Comparison of ENCODE assay signal across 10 cellular contexts in genomic region chr2:226873051-226873620, GRCh38. TPM values are rescaled to one million over a fixed set of nuclear protein-coding genes. Genes with fewer than 3 reads are reported as not detected.
DNase-seq lines count a peak whose midpoint lies in the region; ATAC-seq, FAIRE-seq and TF ChIP-seq lines count a peak whose summit lies in the region.
"Had no signal": no experiment of that assay in that cellular context is flagged by ENCODE, and none has a peak within 500 bp of the region (broad histone marks: within the 10 kb centered on the region; RNA-seq: fewer than 3 reads in every experiment).

No MANE protein-coding gene starts in this region.

- H3K27ac ChIP-seq in gastroesophageal sphincter = no peak overlapping the region

- ATAC-seq in GM21529 (IDR thresholded peaks at IDR 0.05; ENCODE audit: unreplicated experiment) (peak; percentile 72), HG03565 (IDR thresholded peaks at IDR 0.05; ENCODE audit: unreplicated experiment) (peak; percentile 53), gastroesophageal sphincter (no peak)

- H3K4me1 ChIP-seq in gastroesophageal sphincter = no peaks in the 10 kb centered on the region

- H3K9me3 ChIP-seq in gastroesophageal sphincter = no peaks in the 10 kb centered on the region

- H3K4me3 ChIP-seq in astrocyte of the spinal cord (ENCODE audit: low read depth, low read length) (no peak overlapping the region), gastroesophageal sphincter (no peak overlapping the region)

- TF ChIP-seq POLR2A in gastroesophageal sphincter (IDR thresholded peaks at IDR 0.05) = no peak

- no peak for TF ChIP-seq EP300 in gastroesophageal sphincter (IDR thresholded peaks at IDR 0.05)

- no peaks in the 10 kb centered on the region for H3K27me3 ChIP-seq in gastroesophageal sphincter

- FAIRE-seq in GM18507 (lab: Jason Lieb, UNC) (peak; percentile 71), RCC 7860 (lab: Jason Lieb, UNC) (no peak)

- 80% methylated on average over 2 of the region's 2 CpGs; no CpG with 5 or more reads in 1 of the 2 donors for WGBS in gastroesophageal sphincter (ENCODE audit: low coverage in 1 of 2), 2 donors

- peak; percentile 15 for TF ChIP-seq CTCF in astrocyte of the spinal cord (IDR thresholded peaks at IDR 0.05; ENCODE audit: low read depth, low read length)
- TF ChIP-seq CTCF in gastroesophageal sphincter (IDR thresholded peaks at IDR 0.05) = no peak

- in situ Hi-C loops in astrocyte of the spinal cord (cut with HindIII; ENCODE audit: low sequenced_read_pairs) = no loop called here

- DNase-seq in GM18507 (ENCODE audit: extremely low spot score, insufficient read length, low read depth) (no peak), astrocyte of the spinal cord (ENCODE audit: low read depth, low spot score) (peak; percentile 38), pons (ENCODE audit: low spot score) (no peak), RCC 7860 (ENCODE audit: low spot score) (no peak), NCI-H1436 treated with DMSO at 0.1 percent for 48 hours (lab: John Stamatoyannopoulos, UW) (no peak)
- DNase-seq: immature natural killer cell, NCI-H2227 treated with DMSO at 0.1 percent for 48 hours had no signal

- peaks cover 0 to 30% of the 10 kb centered on the region in 2 donors for H3K36me3 ChIP-seq in gastroesophageal sphincter

RNA-seq across cellular contexts. Expression of gene RHBDD1, which starts 37.3 kb away (rescaled TPM):
- total RNA-seq in gastroesophageal sphincter = 10 to 100 TPM; 22.2 to 35.2 (median 24.7) TPM
